In genomic region chrX:67582436-67582835, GRCh38 we compare ENCODE assay signal across 27 cellular contexts. TPM values are rescaled to one million over a fixed set of nuclear protein-coding genes. Genes with fewer than 3 reads are reported as not detected.
"Had no signal": no experiment of that assay in that cellular context is flagged by ENCODE, and none has a peak within 500 bp of the region (broad histone marks: within the 10 kb centered on the region; RNA-seq: fewer than 3 reads in every experiment).

No MANE protein-coding gene starts in this region.

- H3K27me3 ChIP-seq: SJCRH30 had no signal

- H3K27ac ChIP-seq: breast epithelium, SJCRH30, SK-N-MC had no signal

- H3K36me3 ChIP-seq: breast epithelium, SJCRH30 had no signal

- FAIRE-seq: TTC549 had no signal

- H3K9me3 ChIP-seq: breast epithelium, SJCRH30 had no signal

- DNase-seq: activated CD4-positive, alpha-beta T cell treated with anti-CD3 and anti-CD28 coated beads, Interleukin-2, amount 10 ng/mL, durations not matched to agents 24 days and 14 days; activated CD4-positive, alpha-beta T cell treated with anti-CD3 and anti-CD28 coated beads, Interleukin-2, amount 50 U/mL, for 4 hours; activated CD8-positive, alpha-beta T cell treated with anti-CD3 and anti-CD28 coated beads for 36 hours; activated effector memory CD4-positive, alpha-beta T cell treated with anti-CD3 and anti-CD28 coated beads, Interleukin-2, amount 50 U/mL, for 16 hours; activated naive CD4-positive, alpha-beta T cell; activated naive CD4-positive, alpha-beta T cell treated with anti-CD3 and anti-CD28 coated beads, Interleukin-2, amount 50 U/mL, for 16 hours; activated naive CD8-positive, alpha-beta T cell treated with anti-CD3 and anti-CD28 coated beads for 36 hours; activated T-cell treated with anti-CD3 and anti-CD28 coated beads, Interleukin-2, amount 50 U/mL, for 1 hour; activated T-cell treated with anti-CD3 and anti-CD28 coated beads, Interleukin-2, amount 50 U/mL, for 72 hours; amniotic stem cell; aorta; NCI-H1092 treated with DMSO at 0.1 percent for 48 hours; NCI-H1417; NCI-H146; NCI-H187; NCI-H2029 treated with DMSO at 0.1 percent for 48 hours; NCI-H226; NCI-H524 treated with DMSO at 0.1 percent for 48 hours; SHP77; SJCRH30 had no signal

- ATAC-seq: activated CD8-positive, alpha-beta T cell treated with anti-CD3 and anti-CD28 coated beads for 36 hours; activated T-cell treated with anti-CD3 and anti-CD28 coated beads, Interleukin-2, amount 50 U/mL, for 72 hours; activated T-helper 17 cell treated with anti-CD3 and anti-CD28 coated beads, Interleukin-2, amount 50 U/mL, for 72 hours; Panc1 had no signal

- H3K4me3 ChIP-seq: breast epithelium, SJCRH30, SK-N-MC had no signal

- H3K4me1 ChIP-seq: breast epithelium had no signal

RNA-seq across cellular contexts. Expression of gene AR, which starts 38.6 kb away (rescaled TPM):
- total RNA-seq: activated CD4-positive, alpha-beta T cell treated with anti-CD3 and anti-CD28 coated beads, Interleukin-2, amount 10 ng/mL, durations not matched to agents 24 days and 14 days; activated CD8-positive, alpha-beta memory T cell treated with anti-CD3 and anti-CD28 coated beads for 36 hours; activated CD8-positive, alpha-beta T cell treated with anti-CD3 and anti-CD28 coated beads for 36 hours; activated naive CD8-positive, alpha-beta T cell treated with anti-CD3 and anti-CD28 coated beads for 36 hours; T-helper 1 cell treated with Interleukin-12 subunit alpha and Interleukin-12 subunit beta and Interleukin-4 antibody, amounts not matched to agents 30 ng/mL and 1 ng/mL, for 36 hours had no signal
